ENCODE assay signal across 8 cellular contexts in the genomic region with DNA sequence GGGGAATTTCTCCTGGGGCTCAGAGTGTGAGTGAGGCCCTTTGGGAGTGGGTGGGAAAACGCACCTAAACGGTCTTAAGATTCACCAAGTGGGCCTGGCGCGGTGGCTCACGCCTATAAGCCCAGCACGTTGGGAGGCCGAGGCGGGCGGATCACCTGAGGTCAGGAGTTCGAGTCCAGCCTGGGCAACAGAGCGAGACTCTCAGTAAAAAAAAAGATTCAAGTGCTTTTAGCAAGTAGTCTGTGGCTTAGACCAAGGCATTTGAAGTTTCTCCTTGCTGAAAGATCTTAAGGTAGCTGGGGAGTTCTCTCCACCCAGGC. TPM values are rescaled to one million over a fixed set of nuclear protein-coding genes. Genes with fewer than 3 reads are reported as not detected.
DNase-seq lines count a peak whose midpoint lies in the region; ATAC-seq and TF ChIP-seq lines count a peak whose summit lies in the region.

No MANE protein-coding gene starts in this region.

- DNase-seq in SK-N-SH: no peak
- DNase-seq in immature natural killer cell: no peak
- no peak for DNase-seq in NCI-H82 (lab: John Stamatoyannopoulos, UW)
- DNase-seq in NCI-H2171 (lab: John Stamatoyannopoulos, UW): no peak

- H3K27ac Mint-ChIP-seq in activated naive CD8-positive, alpha-beta T cell: peak overlapping the region; percentile 100
- H3K27ac Mint-ChIP-seq in immature natural killer cell: peak overlapping the region; percentile 95 to 98 (median 96)

- no peak for TF ChIP-seq EP300 in SK-N-SH (IDR thresholded peaks at IDR 0.05; ENCODE audit: borderline replicate concordance in 1 of 2, low read depth in 1 of 2, low read length in 1 of 2)

- POLR2A ChIA-PET in SK-N-SH (lab: Yijun Ruan, JAX): interaction anchor here (1.4 to 2.5 kb wide), 7 partner anchors 8 to 210 kb away, joined by 5 to 22 read pairs (median 13); partner anchors contain the start of genes BTBD19, EIF2B3 and RNU5D-1

- H3K9me3 ChIP-seq in SK-N-SH: no peaks in the 10 kb centered on the region
- H3K9me3 ChIP-seq in stomach smooth muscle (ENCODE audit: control insufficient read depth in 2 of 2, low read length in 2 of 2): no peaks in the 10 kb centered on the region

- peak overlapping the region; percentile 98 for H3K4me2 ChIP-seq in SK-N-SH

- no peaks in the 10 kb centered on the region for H3K9me3 Mint-ChIP-seq in activated naive CD8-positive, alpha-beta T cell (ENCODE audit: low read depth)
- no peaks in the 10 kb centered on the region for H3K9me3 Mint-ChIP-seq in immature natural killer cell

- H3K79me2 ChIP-seq in SK-N-SH (ENCODE audit: insufficient read depth): peaks cover 56% of the 10 kb centered on the region

- H3F3A ChIP-seq in SK-N-SH (replicated peaks; ENCODE audit: insufficient read depth): peaks cover 65% of the 10 kb centered on the region

- WGBS in SK-N-SH (ENCODE audit: low lambda C conversion rate): 14% methylated on average over 11 of the region's 11 CpGs

- no peak for TF ChIP-seq CTCF in SK-N-SH (IDR thresholded peaks at IDR 0.05)

- H3K27ac ChIP-seq in SK-N-SH (ENCODE audit: low read depth in 2 of 2, low read length in 1 of 2): peak overlapping the region in 1 of 2 experiments; percentile 87; a peak in 1 of 4 replicates
- peak overlapping the region; percentile 98 for H3K27ac ChIP-seq in stomach smooth muscle (ENCODE audit: low read length)

- peak overlapping the region; percentile 54 to 79 for H3K4me3 ChIP-seq in SK-N-SH (ENCODE audit: low read depth in 2 of 2, low read length in 1 of 2)
- H3K4me3 ChIP-seq in stomach smooth muscle (ENCODE audit: low read length in 2 of 2): peak overlapping the region; percentile 73 to 94

- ATAC-seq in SK-N-SH treated with all-trans-retinoic acid at 6 μM for 48 hours (no peak), HG03175 (IDR thresholded peaks at IDR 0.05; ENCODE audit: unreplicated experiment) (no peak)

- no peaks in the 10 kb centered on the region for H3K27me3 ChIP-seq in SK-N-SH (ENCODE audit: insufficient read depth)
- H3K27me3 ChIP-seq in stomach smooth muscle (ENCODE audit: control insufficient read depth in 1 of 2, insufficient read depth in 2 of 2, low read length in 2 of 2): no peaks in the 10 kb centered on the region

- no peak overlapping the region for H2AFZ ChIP-seq in SK-N-SH (ENCODE audit: low read depth)

- H3K27me3 Mint-ChIP-seq in activated naive CD8-positive, alpha-beta T cell: no peaks in the 10 kb centered on the region
- peaks cover 2 to 12% (median 9%) of the 10 kb centered on the region in 3 donors for H3K27me3 Mint-ChIP-seq in immature natural killer cell (ENCODE audit: low read depth in 3 of 3)

- no peak for TF ChIP-seq RAD21 in SK-N-SH (IDR thresholded peaks at IDR 0.05; ENCODE audit: low read length)

- H3K4me1 ChIP-seq in SK-N-SH (ENCODE audit: control insufficient read depth in 1 of 2, insufficient read depth in 2 of 2, low read depth in 1 of 2, low read length in 1 of 2) (peaks cover 14 to 16% of the 10 kb centered on the region in 2 experiments; a peak in 3 of 4 replicates), stomach smooth muscle (ENCODE audit: control insufficient read depth, insufficient read depth, low read length) (peaks cover 20% of the 10 kb centered on the region)

- CTCF ChIA-PET in SK-N-SH (lab: Yijun Ruan, JAX): interaction anchor here (1.4 to 2.7 kb wide), 3 partner anchors 9 to 46 kb away, joined by 3 to 16 read pairs (median 5); partner anchors contain the start of gene RNU5D-1

- peaks cover 41% of the 10 kb centered on the region for H4K20me1 ChIP-seq in SK-N-SH (ENCODE audit: insufficient read depth)

- peaks cover 31% of the 10 kb centered on the region for H3K36me3 Mint-ChIP-seq in activated naive CD8-positive, alpha-beta T cell
- H3K36me3 Mint-ChIP-seq in immature natural killer cell: peaks cover 7 to 38% (median 24%) of the 10 kb centered on the region in 3 donors

- H3K9me2 ChIP-seq in SK-N-SH: no peaks in the 10 kb centered on the region

- H3K4me3 Mint-ChIP-seq in activated naive CD8-positive, alpha-beta T cell: peak overlapping the region; percentile 96
- H3K4me3 Mint-ChIP-seq in immature natural killer cell: peak overlapping the region; percentile 81 to 95 (median 93)

- H3K9ac ChIP-seq in SK-N-SH: peak overlapping the region; percentile 93
- H3K9ac ChIP-seq in stomach smooth muscle (ENCODE audit: low read length in 2 of 2): peak overlapping the region; percentile 89 to 99

- peaks cover 37% of the 10 kb centered on the region for H3K4me1 Mint-ChIP-seq in activated naive CD8-positive, alpha-beta T cell (ENCODE audit: low read depth)
- peaks cover 35 to 46% of the 10 kb centered on the region in 2 donors for H3K4me1 Mint-ChIP-seq in immature natural killer cell

- H3K36me3 ChIP-seq in SK-N-SH (replicated peaks in 1 of 2; ENCODE audit: control insufficient read depth in 1 of 2, insufficient read depth in 2 of 2, low read length in 1 of 2) (peaks cover 22 to 58% of the 10 kb centered on the region in 2 experiments), stomach smooth muscle (ENCODE audit: control insufficient read depth in 2 of 2, insufficient read depth in 2 of 2, low read length in 2 of 2) (peaks cover 16 to 26% of the 10 kb centered on the region in 2 donors)

TF ChIP-seq in SK-N-SH, 30 proteins besides CTCF, POLR2A, EP300 and RAD21 (continues in another document):
- no peak for TF ChIP-seq JUND (IDR thresholded peaks at IDR 0.05)
- TF ChIP-seq RFX5 (IDR thresholded peaks at IDR 0.05; ENCODE audit: low read length): no peak
- no peak for TF ChIP-seq GABPA (IDR thresholded peaks at IDR 0.05; ENCODE audit: low read depth)
- no peak for TF ChIP-seq IRF3 (IDR thresholded peaks at IDR 0.05; ENCODE audit: low read depth, low read length)
- no peak for TF ChIP-seq TAF1 (IDR thresholded peaks at IDR 0.05; ENCODE audit: borderline replicate concordance, low read depth, low read length)
- no peak for TF ChIP-seq ELF1 (IDR thresholded peaks at IDR 0.05)
- TF ChIP-seq POLR2AphosphoS5 (IDR thresholded peaks at IDR 0.05; ENCODE audit: low read depth, low read length): no peak
- no peak for TF ChIP-seq CHD2 (IDR thresholded peaks at IDR 0.05; ENCODE audit: low read length, partially characterized antibody)
- no peak for TF ChIP-seq EZH2phosphoT487 (IDR thresholded peaks at IDR 0.05; ENCODE audit: borderline replicate concordance, low read depth)
- TF ChIP-seq SMC3 (IDR thresholded peaks at IDR 0.05; ENCODE audit: low read depth, low read length): no peak

TF ChIP-seq in SK-N-SH treated with all-trans-retinoic acid at 6 μM for 48 hours, 23 proteins besides CTCF, POLR2A, EP300 and RAD21 (continues in another document):
- TF ChIP-seq ISL1 (CRISPR knock-in tag; IDR thresholded peaks at IDR 0.05) (no peak), TSHZ2 (CRISPR knock-in tag; IDR thresholded peaks at IDR 0.05) (no peak), ARNTL (CRISPR knock-in tag; IDR thresholded peaks at IDR 0.05; ENCODE audit: borderline replicate concordance, low read depth) (no peak)

RNA-seq across cellular contexts. Expression of gene RPS8, which starts 1.4 kb away (rescaled TPM):
- 3,303 and 3,363 TPM in 2 replicates for polyA plus RNA-seq in SK-N-SH (2012; rRNA removed)
- polyA plus RNA-seq in SK-N-SH (2012; cell fraction: cytosol; rRNA removed): 3,525 and 3,641 TPM in 2 replicates
- polyA plus RNA-seq in SK-N-SH (2012; cell fraction: nucleus; rRNA removed): 887 and 945 TPM in 2 replicates
- 100 to 1,000 TPM; 412 to 772 (median 474) TPM for polyA plus RNA-seq in immature natural killer cell

RNA-seq across cellular contexts. Expression of gene BEST4, which starts 11.3 kb away (rescaled TPM):
- polyA plus RNA-seq in SK-N-SH (2012; rRNA removed) (0.08 and 0.12 TPM in 2 replicates), immature natural killer cell (under 1 TPM in 1 of 3 donors, not detected in 2; 0.37 TPM)
- polyA plus RNA-seq in SK-N-SH (2012; cell fraction: cytosol; rRNA removed): 0.01 and 0.06 TPM in 2 replicates
- 0.89 and 1.4 TPM in 2 replicates for polyA plus RNA-seq in SK-N-SH (2012; cell fraction: nucleus; rRNA removed)

RNA-seq across cellular contexts. Expression of gene PLK3, which starts 23.5 kb away (rescaled TPM):
- polyA plus RNA-seq in SK-N-SH (2012; rRNA removed) (68.3 and 82.8 TPM in 2 replicates), immature natural killer cell (1 to 10 TPM; 2.1 to 5.0 (median 2.1) TPM)
- 26.5 and 37.1 TPM in 2 replicates for polyA plus RNA-seq in SK-N-SH (2012; cell fraction: cytosol; rRNA removed)
- 295 and 317 TPM in 2 replicates for polyA plus RNA-seq in SK-N-SH (2012; cell fraction: nucleus; rRNA removed)

RNA-seq across cellular contexts. Expression of gene DYNLT4, which starts 30.4 kb away (rescaled TPM):
- polyA plus RNA-seq in SK-N-SH (2012; rRNA removed): 0.37 and 0.61 TPM in 2 replicates
- polyA plus RNA-seq in SK-N-SH (2012; cell fraction: cytosol; rRNA removed): 0.15 and 0.29 TPM in 2 replicates
- polyA plus RNA-seq in SK-N-SH (2012; cell fraction: nucleus; rRNA removed): 1.4 and 3.2 TPM in 2 replicates
- not detected for polyA plus RNA-seq in immature natural killer cell

RNA-seq across cellular contexts. Expression of gene BTBD19, which starts 31.6 kb away (rescaled TPM):
- 36.9 and 37.9 TPM in 2 replicates for polyA plus RNA-seq in SK-N-SH (2012; rRNA removed)
- 7.5 and 10.1 TPM in 2 replicates for polyA plus RNA-seq in SK-N-SH (2012; cell fraction: cytosol; rRNA removed)
- polyA plus RNA-seq in SK-N-SH (2012; cell fraction: nucleus; rRNA removed): 265 and 277 TPM in 2 replicates
- polyA plus RNA-seq in immature natural killer cell: under 1 TPM in 1 of 3 donors, not detected in 2; 0.38 TPM

Comparison
In these comparisons a context has a peak if more than half of its experiments do, and no peak if none do; other contexts are left out.
1. RNA of gene PLK3, which starts 23.5 kb away (polyA plus RNA-seq): 26.5 to 317 TPM in SK-N-SH; 2.1 to 5.0 TPM in immature natural killer cell; every median in the first group is over 4 times any median in the second.